11 cellular contexts compared by ENCODE assay signal in the genomic region with DNA sequence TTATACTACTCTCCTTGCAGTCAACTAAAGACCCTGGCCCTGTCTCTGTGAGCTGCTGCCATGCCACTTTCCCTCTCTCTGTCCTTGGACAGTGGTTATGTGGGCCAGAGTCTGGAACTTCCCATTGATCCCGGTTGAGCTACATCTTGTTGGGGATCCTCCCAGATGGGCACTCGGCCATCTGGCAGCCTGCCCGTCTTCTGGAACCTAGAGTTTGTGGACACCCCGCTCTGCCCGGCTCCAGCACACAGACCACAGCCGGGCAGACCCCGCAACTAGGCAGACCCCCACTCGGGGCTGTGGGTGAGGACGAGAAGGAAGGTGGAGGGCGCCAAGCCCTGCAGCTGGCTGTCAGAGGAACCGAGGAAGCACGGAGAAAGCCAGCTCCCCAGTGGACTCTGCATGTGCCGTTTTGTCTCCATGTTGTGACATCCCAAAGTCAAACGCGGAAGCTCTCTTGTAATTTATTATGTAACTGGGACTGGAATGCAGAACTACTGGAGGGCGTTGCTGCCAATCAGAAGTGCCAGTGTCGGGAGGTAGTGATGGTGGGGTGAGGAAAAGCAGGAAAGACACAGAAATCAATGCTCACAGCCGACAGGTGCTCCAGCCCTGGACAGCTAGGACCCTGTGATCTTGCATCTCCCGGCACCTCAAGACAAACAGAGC.
A peak's percentile ranks its signal among the peaks of the same experiment; 100 is the strongest.
DNase-seq lines count a peak whose midpoint lies in the region; ATAC-seq and TF ChIP-seq lines count a peak whose summit lies in the region.
"Had no signal": no experiment of that assay in that cellular context is flagged by ENCODE, and none has a peak within 500 bp of the region (broad histone marks: within the 10 kb centered on the region; RNA-seq: fewer than 3 reads in every experiment).

No MANE protein-coding gene starts in this region.

- H3K4me3 ChIP-seq in upper lobe of right lung = no peak overlapping the region

- peak; percentile 83 for ATAC-seq in upper lobe of right lung
- ATAC-seq in HG02884 (IDR thresholded peaks at IDR 0.05; ENCODE audit: unreplicated experiment) = no peak
- no peak for ATAC-seq in GM19035 (IDR thresholded peaks at IDR 0.05; ENCODE audit: unreplicated experiment)

- no peaks in the 10 kb centered on the region for H3K36me3 ChIP-seq in upper lobe of right lung

- DNase-seq in NCI-H1436 (lab: John Stamatoyannopoulos, UW) (peak; percentile 15), NCI-H1436 treated with DMSO at 0.1 percent for 48 hours (lab: John Stamatoyannopoulos, UW) (no peak), anterior cingulate cortex (lab: John Stamatoyannopoulos, UW) (peak in 54 of 58 donors; percentile 21 to 96 (median 67)), medulla oblongata (ENCODE audit: extremely low spot score) (peak; percentile 75), upper lobe of right lung (no peak)
- DNase-seq in activated CD4-positive, alpha-beta T cell treated with anti-CD3 and anti-CD28 coated beads, Interleukin-2, amount 50 U/mL, for 1 hour = no peak
- DNase-seq: activated CD4-positive, alpha-beta memory T cell treated with anti-CD3 and anti-CD28 coated beads for 36 hours; RPMI8226; stimulated activated naive CD4-positive, alpha-beta T cell treated with Interleukin-2 at 50 U/mL for 16 hours had no signal

- intact Hi-C loops in upper lobe of right lung (cut with DNase I) = no loop called here

- no peak overlapping the region for H3K27ac ChIP-seq in upper lobe of right lung

- no peaks in the 10 kb centered on the region for H3K9me3 ChIP-seq in upper lobe of right lung

- H3K4me1 ChIP-seq in upper lobe of right lung = no peaks in the 10 kb centered on the region

- TF ChIP-seq CTCF in upper lobe of right lung (IDR thresholded peaks at IDR 0.05) = no peak

- no peaks in the 10 kb centered on the region for H3K27me3 ChIP-seq in upper lobe of right lung

Comparison
In these comparisons a context has a peak if more than half of its experiments do, and no peak if none do; other contexts are left out.
1. DNase-seq: peak in NCI-H1436 (single experiment), anterior cingulate cortex (54 of 58) and medulla oblongata (single experiment); none in NCI-H1436 treated with DMSO at 0.1 percent for 48 hours (single experiment), upper lobe of right lung (single experiment) and activated CD4-positive, alpha-beta T cell treated with anti-CD3 and anti-CD28 coated beads, Interleukin-2, amount 50 U/mL, for 1 hour (single experiment).